ENCODE assay signal across 8 cellular contexts in the genomic region with DNA sequence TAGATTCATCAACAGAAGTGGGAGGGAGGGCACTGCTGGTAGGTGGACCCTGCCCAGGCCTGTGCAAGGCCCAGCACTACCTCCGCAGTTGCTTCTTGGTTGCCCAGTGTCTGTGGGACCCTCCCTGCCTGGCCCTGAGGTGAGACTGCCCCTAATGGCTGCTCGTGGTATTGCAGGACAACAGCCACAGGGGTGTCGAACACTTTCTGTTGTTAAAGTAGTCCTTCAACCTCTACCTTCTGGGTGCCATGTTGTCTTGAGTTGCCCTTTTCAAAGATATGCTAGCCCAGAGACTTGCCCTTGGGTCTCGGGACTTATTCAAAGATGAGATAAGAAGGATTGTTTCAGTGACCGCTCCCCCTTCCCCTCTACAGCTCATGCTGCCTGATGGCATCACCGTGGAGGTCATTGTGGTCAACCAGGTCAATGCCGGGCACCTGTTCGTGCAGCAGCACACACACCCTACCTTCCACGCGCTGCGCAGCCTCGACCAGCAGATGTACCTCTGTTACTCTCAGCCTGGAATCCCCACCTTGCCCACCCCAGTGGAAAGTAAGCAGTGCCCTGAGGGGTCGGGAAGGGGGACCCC. TPM values are rescaled to one million over a fixed set of nuclear protein-coding genes. Genes with fewer than 3 reads are reported as not detected.
DNase-seq lines count a peak whose midpoint lies in the region; ATAC-seq and TF ChIP-seq lines count a peak whose summit lies in the region.

No MANE protein-coding gene starts in this region.

- H3K36me3 ChIP-seq in psoas muscle (ENCODE audit: insufficient read depth in 1 of 2, low read depth in 1 of 2) = peaks cover 14 to 75% of the 10 kb centered on the region in 2 donors

- no peak overlapping the region for H3K27ac ChIP-seq in psoas muscle

- ATAC-seq in psoas muscle (peak in 2 of 4 donors; percentile 34 to 37), HG03025 (IDR thresholded peaks at IDR 0.05; ENCODE audit: low FRiP score, unreplicated experiment) (no peak)

- DNase-seq in NCI-H2029 (lab: John Stamatoyannopoulos, UW) (peak; percentile 12), NCI-H2029 treated with DMSO at 0.1 percent for 48 hours (lab: John Stamatoyannopoulos, UW) (no peak), NCI-H1694 (lab: John Stamatoyannopoulos, UW) (peak; percentile 42), activated T-cell treated with anti-CD3 and anti-CD28 coated beads for 1 hour (ENCODE audit: low read depth) (peak; percentile 65), fibroblast of pulmonary artery (ENCODE audit: low read depth) (peak; percentile 28), psoas muscle (peak; percentile 46 to 78), COR-L47 (lab: John Stamatoyannopoulos, UW) (no peak)

- TF ChIP-seq CTCF in fibroblast of pulmonary artery (IDR thresholded peaks at IDR 0.05; ENCODE audit: low read length, missing control alignments) (peak; percentile 82), psoas muscle (IDR thresholded peaks at IDR 0.05) (peak; percentile 82)

- H3K9me3 ChIP-seq in psoas muscle = no peaks in the 10 kb centered on the region

- no peaks in the 10 kb centered on the region for H3K27me3 ChIP-seq in psoas muscle (ENCODE audit: insufficient read depth in 3 of 3, low read length in 2 of 3)

- H3K4me1 ChIP-seq in psoas muscle = peaks cover 28% of the 10 kb centered on the region

- H3K4me3 ChIP-seq in fibroblast of pulmonary artery (replicated peaks; ENCODE audit: low read depth, low read length) = no peak overlapping the region
- no peak overlapping the region for H3K4me3 ChIP-seq in psoas muscle

- 83 to 88% (median 85%) methylated on average over 13 of the region's 13 CpGs for WGBS in psoas muscle, 3 donors

- intact Hi-C loops in psoas muscle (cut with DNase I) = no loop called here

RNA-seq across cellular contexts. Expression of a gene that starts 29.1 kb away (rescaled TPM):
- total RNA-seq in psoas muscle = 100 to 1,000 TPM in 2 of 4 donors, 10 to 100 TPM in 2; 86.0 to 231 (median 105) TPM
- 100 to 1,000 TPM in 1 of 3 donors, 10 to 100 TPM in 2; 42.3 to 127 (median 61.6) TPM for polyA plus RNA-seq in psoas muscle

Comparison
In these comparisons a context has a peak if more than half of its experiments do, and no peak if none do; other contexts are left out.
1. DNase-seq: peak in NCI-H2029 (single experiment), NCI-H1694 (single experiment), activated T-cell treated with anti-CD3 and anti-CD28 coated beads for 1 hour (single experiment), fibroblast of pulmonary artery (single experiment) and psoas muscle (2 of 2); none in NCI-H2029 treated with DMSO at 0.1 percent for 48 hours (single experiment) and COR-L47 (single experiment).